1 cellular context compared by ENCODE assay signal in genomic region chr19:5707576-5708575, GRCh38.
A peak's percentile ranks its signal among the peaks of the same experiment; 100 is the strongest.
TF ChIP-seq lines count a peak whose summit lies in the region.

No MANE protein-coding gene starts in this region.

TF ChIP-seq in HepG2, 621 proteins besides CTCF, POLR2A, EP300 and RAD21:
- TF ChIP-seq AGO2 (optimal IDR thresholded peaks at IDR 0.05; ENCODE audit: low read depth, low read length) (peak; percentile 82), MAFG (CRISPR knock-in tag; IDR thresholded peaks at IDR 0.05) (no peak), ZNF790 (CRISPR knock-in tag; IDR thresholded peaks at IDR 0.05; ENCODE audit: borderline replicate concordance) (no peak), EEA1 (CRISPR knock-in tag; IDR thresholded peaks at IDR 0.05; ENCODE audit: borderline replicate concordance) (no peak), ZNF24 (IDR thresholded peaks at IDR 0.05) (no peak), KLF12 (CRISPR knock-in tag; IDR thresholded peaks at IDR 0.05; ENCODE audit: borderline replicate concordance) (no peak), RBFOX2 (IDR thresholded peaks at IDR 0.05; ENCODE audit: low read depth, low read length) (peak; percentile 65), GZF1 (CRISPR knock-in tag; IDR thresholded peaks at IDR 0.05) (no peak)
